9 cellular contexts compared by ENCODE assay signal in the genomic region with DNA sequence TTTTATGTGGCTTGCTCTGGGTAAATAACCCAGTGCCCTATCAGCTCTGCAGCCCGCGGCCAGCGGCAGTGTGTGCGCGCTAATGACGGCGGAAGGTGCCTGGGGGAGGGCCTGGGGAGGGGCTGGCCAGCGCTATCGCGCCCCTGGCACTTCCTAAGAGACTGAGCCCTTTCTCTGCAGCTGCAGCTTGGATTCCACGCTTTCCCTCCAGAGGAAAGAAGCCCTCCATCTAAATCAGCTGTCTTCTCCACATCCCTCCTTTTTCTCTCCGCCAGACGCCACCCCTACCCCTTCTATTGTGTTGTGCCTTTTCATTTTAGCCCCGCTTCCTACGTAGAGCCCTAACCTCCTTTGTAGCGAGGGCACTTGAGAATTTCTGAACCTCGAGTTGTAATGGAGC. TPM values are rescaled to one million over a fixed set of nuclear protein-coding genes. Genes with fewer than 3 reads are reported as not detected.
DNase-seq lines count a peak whose midpoint lies in the region; ATAC-seq and TF ChIP-seq lines count a peak whose summit lies in the region.
"Had no signal": no experiment of that assay in that cellular context is flagged by ENCODE, and none has a peak within 500 bp of the region (broad histone marks: within the 10 kb centered on the region; RNA-seq: fewer than 3 reads in every experiment).

No MANE protein-coding gene starts in this region.

- POLR2A ChIA-PET in SK-N-SH (lab: Yijun Ruan, JAX) = interaction anchor here (0.9 to 2.0 kb wide), 4 partner anchors 47 to 268 kb away, joined by 3 to 17 read pairs (median 6); no protein-coding TSS in a partner anchor

- peaks cover 18% of the 10 kb centered on the region for H3K4me1 Mint-ChIP-seq in activated naive CD4-positive, alpha-beta T cell treated with anti-CD3 and anti-CD28 coated beads for 36 hours (ENCODE audit: low read depth)

- H3K27ac ChIP-seq in SK-N-SH (ENCODE audit: low read depth in 2 of 2, low read length in 1 of 2) = peak overlapping the region in 1 of 2 experiments; percentile 86; a peak in 2 of 4 replicates

- intact Hi-C loops in activated naive CD4-positive, alpha-beta T cell treated with anti-CD3 and anti-CD28 coated beads for 36 hours (cut with micrococcal nuclease) = no loop called here

- H3K27me3 ChIP-seq in SK-N-SH (ENCODE audit: insufficient read depth) = 0 out of 2 replicates have a peak, but pooled peaks cover 6% of the 10 kb centered on the region

- TF ChIP-seq EP300 in SK-N-SH (IDR thresholded peaks at IDR 0.05; ENCODE audit: borderline replicate concordance in 1 of 2, low read depth in 1 of 2, low read length in 1 of 2) = no peak; a peak in 1 of 4 replicates

- H3K27ac Mint-ChIP-seq in activated naive CD4-positive, alpha-beta T cell treated with anti-CD3 and anti-CD28 coated beads for 36 hours = no peak overlapping the region
- H3K27ac Mint-ChIP-seq in activated naive CD4-positive, alpha-beta T cell treated with anti-CD3 and anti-CD28 coated beads, Interleukin-2, amount 50 U/mL, for 72 hours = no peak overlapping the region

- peak overlapping the region; percentile 60 to 70 for H3K4me3 ChIP-seq in SK-N-SH (ENCODE audit: low read depth in 2 of 2, low read length in 1 of 2)
- H3K4me3 ChIP-seq in skeletal muscle cell (ENCODE audit: low read depth, low read length) = peak overlapping the region; percentile 68

- H3K27me3 Mint-ChIP-seq in activated naive CD4-positive, alpha-beta T cell treated with anti-CD3 and anti-CD28 coated beads for 36 hours (ENCODE audit: low read depth) = peaks cover 41% of the 10 kb centered on the region

- no peak for ATAC-seq in activated naive CD4-positive, alpha-beta T cell treated with anti-CD3 and anti-CD28 coated beads, Interleukin-2, amount 50 U/mL, for 72 hours
- ATAC-seq in GM18498 (IDR thresholded peaks at IDR 0.05; ENCODE audit: unreplicated experiment) (no peak), GM21515 (IDR thresholded peaks at IDR 0.05; ENCODE audit: unreplicated experiment) (no peak)

- no peaks in the 10 kb centered on the region for H3K9me3 Mint-ChIP-seq in activated naive CD4-positive, alpha-beta T cell treated with anti-CD3 and anti-CD28 coated beads for 36 hours
- H3K9me3 Mint-ChIP-seq in activated naive CD4-positive, alpha-beta T cell treated with anti-CD3 and anti-CD28 coated beads, Interleukin-2, amount 50 U/mL, for 72 hours = no peaks in the 10 kb centered on the region

- WGBS in SK-N-SH (ENCODE audit: low lambda C conversion rate) = under 1% methylated on average over 9 of the region's 17 CpGs

- CTCF ChIA-PET in activated naive CD4-positive, alpha-beta T cell treated with anti-CD3 and anti-CD28 coated beads for 36 hours (lab: Charles Lee) = no interaction called here
- CTCF ChIA-PET in SK-N-SH (lab: Yijun Ruan, JAX) = interaction anchor here (0.7 to 3.0 kb wide), 3 partner anchors 50 to 268 kb away, joined by 3 to 10 read pairs (median 9); no protein-coding TSS in a partner anchor

- no peak overlapping the region for H3K9ac ChIP-seq in SK-N-SH

- H3K36me3 ChIP-seq in SK-N-SH (replicated peaks in 1 of 2; ENCODE audit: control insufficient read depth in 1 of 2, insufficient read depth in 2 of 2, low read length in 1 of 2) = no peaks in the 10 kb centered on the region

- no peak for TF ChIP-seq CTCF in SK-N-SH (IDR thresholded peaks at IDR 0.05)

- no peaks in the 10 kb centered on the region for H3F3A ChIP-seq in SK-N-SH (replicated peaks; ENCODE audit: insufficient read depth)

- H4K20me1 ChIP-seq in SK-N-SH (ENCODE audit: insufficient read depth) = no peaks in the 10 kb centered on the region

- H3K4me2 ChIP-seq in SK-N-SH = peak overlapping the region; percentile 89

- peaks cover 0 to 3% of the 10 kb centered on the region in 2 experiments; a peak in 2 of 4 replicates for H3K4me1 ChIP-seq in SK-N-SH (ENCODE audit: control insufficient read depth in 1 of 2, insufficient read depth in 2 of 2, low read depth in 1 of 2, low read length in 1 of 2)

- H3K9me2 ChIP-seq in SK-N-SH = no peaks in the 10 kb centered on the region

- DNase-seq in activated naive CD4-positive, alpha-beta T cell treated with anti-CD3 and anti-CD28 coated beads for 36 hours = no peak
- no peak for DNase-seq in activated naive CD4-positive, alpha-beta T cell treated with anti-CD3 and anti-CD28 coated beads, Interleukin-2, amount 50 U/mL, for 72 hours (ENCODE audit: low spot score in 2 of 2)
- DNase-seq in SK-N-SH (peak; percentile 65), foreskin melanocyte (peak; percentile 1), skeletal muscle cell (ENCODE audit: low read depth) (no peak), NCI-H2107 (lab: John Stamatoyannopoulos, UW) (no peak)

- H2AFZ ChIP-seq in SK-N-SH (ENCODE audit: low read depth) = peak overlapping the region; percentile 94

- no peak; the same call in 1 of the 2 replicates for TF ChIP-seq RAD21 in SK-N-SH (IDR thresholded peaks at IDR 0.05; ENCODE audit: low read length)

- H3K9me3 ChIP-seq in SK-N-SH = no peaks in the 10 kb centered on the region

- peak overlapping the region; percentile 2 for H3K4me3 Mint-ChIP-seq in activated naive CD4-positive, alpha-beta T cell treated with anti-CD3 and anti-CD28 coated beads for 36 hours

- H3K36me3 Mint-ChIP-seq in activated naive CD4-positive, alpha-beta T cell treated with anti-CD3 and anti-CD28 coated beads for 36 hours (ENCODE audit: low read depth) = no peaks in the 10 kb centered on the region
- H3K36me3 Mint-ChIP-seq in activated naive CD4-positive, alpha-beta T cell treated with anti-CD3 and anti-CD28 coated beads, Interleukin-2, amount 50 U/mL, for 72 hours = peaks cover 7 to 10% of the 10 kb centered on the region in 2 donors

- no peaks in the 10 kb centered on the region for H3K79me2 ChIP-seq in SK-N-SH (ENCODE audit: insufficient read depth)

TF ChIP-seq in SK-N-SH, 30 proteins besides CTCF, POLR2A, EP300 and RAD21:
- TF ChIP-seq GATA2 (CRISPR knock-in tag; IDR thresholded peaks at IDR 0.05) = 0 out of 2 replicates have a peak, but pooled peaks have one; percentile 17
- TF ChIP-seq MXI1 (IDR thresholded peaks at IDR 0.05; ENCODE audit: low read depth, low read length) = peak; percentile 35; the same call in 1 of the 2 replicates
- no peak for TF ChIP-seq TCF12 (IDR thresholded peaks at IDR 0.05)
- peak; percentile 18 for TF ChIP-seq CHD2 (IDR thresholded peaks at IDR 0.05; ENCODE audit: low read length, partially characterized antibody)
- no peak for TF ChIP-seq RFX5 (IDR thresholded peaks at IDR 0.05; ENCODE audit: low read length)
TF ChIP-seq in SK-N-SH: peak in this region for 3.

RNA-seq across cellular contexts. Expression of gene RAB3C, which starts 0.9 kb away (rescaled TPM):
- not detected for total RNA-seq in activated naive CD4-positive, alpha-beta T cell treated with anti-CD3 and anti-CD28 coated beads for 36 hours
- total RNA-seq in activated naive CD4-positive, alpha-beta T cell treated with anti-CD3 and anti-CD28 coated beads, Interleukin-2, amount 50 U/mL, for 72 hours = not detected
- polyA plus RNA-seq in SK-N-SH (2012; rRNA removed) = 0.03 and 0.49 TPM in 2 replicates
- polyA plus RNA-seq in SK-N-SH (2012; cell fraction: cytosol; rRNA removed) = 0.24 and 0.62 TPM in 2 replicates
- 0.06 and 0.08 TPM in 2 replicates for polyA plus RNA-seq in SK-N-SH (2012; cell fraction: nucleus; rRNA removed)
- total RNA-seq: activated CD8-positive, alpha-beta memory T cell treated with anti-CD3 and anti-CD28 coated beads for 36 hours had no signal

Comparison
In these comparisons a context has a peak if more than half of its experiments do, and no peak if none do; other contexts are left out.
1. DNase-seq: peak in SK-N-SH (single experiment) and foreskin melanocyte (single experiment); none in activated naive CD4-positive, alpha-beta T cell treated with anti-CD3 and anti-CD28 coated beads for 36 hours (single experiment), activated naive CD4-positive, alpha-beta T cell treated with anti-CD3 and anti-CD28 coated beads, Interleukin-2, amount 50 U/mL, for 72 hours (0 of 2), skeletal muscle cell (single experiment) and NCI-H2107 (single experiment).